In the genomic region with DNA sequence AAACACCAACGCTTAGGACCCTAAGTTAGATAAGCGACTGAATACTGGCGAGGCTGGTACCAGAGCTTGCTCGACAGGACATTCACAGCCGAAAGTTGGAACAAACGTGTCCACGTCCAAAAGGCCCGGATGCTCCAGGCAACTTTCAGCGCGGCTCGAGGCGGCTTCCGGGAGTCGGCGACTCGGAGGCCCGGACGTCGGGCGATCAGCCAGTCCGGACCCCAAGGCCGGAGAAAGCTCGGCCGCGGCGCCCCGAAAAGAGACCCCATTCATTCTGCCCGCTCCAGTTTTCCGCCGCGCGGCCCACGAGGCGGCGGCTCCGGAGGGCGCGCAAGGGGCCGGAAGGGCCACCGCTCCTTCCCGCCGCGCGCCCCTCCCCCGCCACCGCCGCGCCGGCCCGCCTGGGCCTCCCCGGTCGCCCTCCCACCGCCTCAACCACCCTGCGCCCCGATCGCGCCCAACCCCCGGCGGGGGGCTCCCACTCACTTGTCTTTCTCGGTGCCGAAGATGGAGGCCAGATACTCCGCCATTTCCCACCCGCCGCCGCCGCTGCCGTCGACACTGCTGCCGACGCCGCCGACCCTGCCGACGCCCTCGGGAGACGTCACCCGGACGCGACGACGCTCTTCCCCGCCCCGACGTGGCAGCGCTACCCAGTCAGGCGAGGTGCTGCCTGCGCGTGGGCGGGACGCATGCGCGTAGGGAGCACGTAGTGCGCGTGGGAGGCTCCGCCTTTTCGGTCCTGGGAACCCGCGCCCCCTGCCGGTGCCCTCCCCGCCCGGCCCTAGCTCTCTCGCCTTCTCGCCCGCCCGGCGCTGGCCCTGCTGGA, we compare ENCODE assay signal across 8 cellular contexts. TPM values are rescaled to one million over a fixed set of nuclear protein-coding genes. Genes with fewer than 3 reads are reported as not detected.
DNase-seq lines count a peak whose midpoint lies in the region; ATAC-seq and TF ChIP-seq lines count a peak whose summit lies in the region.
"Not testable (repeated sequence)": the region's sequence is repeated elsewhere in the genome, so short reads cannot be mapped to it uniquely, and the experiment has no call there.

A gene with protein sequence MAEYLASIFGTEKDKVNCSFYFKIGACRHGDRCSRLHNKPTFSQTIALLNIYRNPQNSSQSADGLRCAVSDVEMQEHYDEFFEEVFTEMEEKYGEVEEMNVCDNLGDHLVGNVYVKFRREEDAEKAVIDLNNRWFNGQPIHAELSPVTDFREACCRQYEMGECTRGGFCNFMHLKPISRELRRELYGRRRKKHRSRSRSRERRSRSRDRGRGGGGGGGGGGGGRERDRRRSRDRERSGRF (minus strand): TSS at position 606 of the 829 bp plus-strand sequence. CDS start 76 bp downstream, at position 530.

- H2AFZ ChIP-seq in PC-3 (ENCODE audit: low read length): not testable (repeated sequence)

- not testable (repeated sequence) for H4K20me1 ChIP-seq in PC-3 (ENCODE audit: low read length)

- H3K4me3 ChIP-seq in PC-3 (ENCODE audit: low read length): peak within 1 kb of the TSS; percentile 58
- H3K4me3 ChIP-seq in esophagus muscularis mucosa: peak within 1 kb of the TSS in 3 of 4 donors; percentile 66 to 69 (median 67)

- intact Hi-C loops in PC-3 (cut with micrococcal nuclease); esophagus muscularis mucosa (cut with DNase I): not testable (repeated sequence)

- ATAC-seq in GM19372 (IDR thresholded peaks at IDR 0.05; ENCODE audit: low read depth, unreplicated experiment) (peak; percentile 74), HG03025 (IDR thresholded peaks at IDR 0.05; ENCODE audit: low FRiP score, unreplicated experiment) (peak; percentile 72), PC-3 (peak; percentile 98)

- H3K9ac ChIP-seq in PC-3 (ENCODE audit: low read length): peak within 1 kb of the TSS; percentile 65

- not testable (repeated sequence) for H3K27me3 ChIP-seq in PC-3 (ENCODE audit: low read length); esophagus muscularis mucosa

- not testable (repeated sequence) for H3K9me3 ChIP-seq in PC-3 (ENCODE audit: low read length); esophagus muscularis mucosa

- CTCF ChIA-PET in PC-3 (lab: Charles Lee): not testable (repeated sequence)

- not testable (repeated sequence) for TF ChIP-seq EP300 in esophagus muscularis mucosa (IDR thresholded peaks at IDR 0.05)

- not testable (repeated sequence) for H3K4me2 ChIP-seq in PC-3 (ENCODE audit: low read length)

- TF ChIP-seq CTCF in PC-3 (conservative IDR thresholded peaks at IDR 0.05; ENCODE audit: low read depth, low read length); esophagus muscularis mucosa (IDR thresholded peaks at IDR 0.05): not testable (repeated sequence)

- no CpG with 5 or more reads among the region's 107 CpGs for WGBS in esophagus muscularis mucosa

- not testable (repeated sequence) for H3K36me3 ChIP-seq in PC-3 (ENCODE audit: low read depth, low read length); esophagus muscularis mucosa

- H3F3A ChIP-seq in PC-3 (ENCODE audit: low read length, unreplicated experiment): not testable (repeated sequence)

- TF ChIP-seq POLR2A in esophagus muscularis mucosa (IDR thresholded peaks at IDR 0.05; ENCODE audit: low read depth): not testable (repeated sequence)

- peak; percentile 4 for DNase-seq in AG08396 (ENCODE audit: low spot score)
- DNase-seq in PC-3: peak; percentile 0
- DNase-seq in activated naive CD4-positive, alpha-beta T cell treated with Interleukin-2 at 50 U/mL for 16 hours: peak; percentile 71
- not testable (repeated sequence) for DNase-seq in esophagus muscularis mucosa (ENCODE audit: extremely low spot score)
- peak; percentile 1 for DNase-seq in medulla oblongata (ENCODE audit: extremely low spot score)
- DNase-seq in stimulated activated CD4-positive, alpha-beta T cell treated with anti-CD3 and anti-CD28 coated beads, Interleukin-12 subunit alpha, Interleukin-12 subunit beta, amount 100 ng/mL, for 48 hours (ENCODE audit: low read depth in 2 of 3, low spot score in 1 of 3): peak in 2 of 3 donors; percentile 53 to 71

- H3K9me2 ChIP-seq in PC-3 (replicated peaks; ENCODE audit: low read length): not testable (repeated sequence)

- POLR2A ChIA-PET in PC-3 (lab: Charles Lee; ENCODE audit: unreplicated experiment): not testable (repeated sequence)

- H3K27ac ChIP-seq in PC-3 (ENCODE audit: low read length): not testable (repeated sequence)
- H3K27ac ChIP-seq in esophagus muscularis mucosa (replicated peaks in 1 of 4): peak within 1 kb of the TSS in 3 of 4 donors; percentile 72 to 88 (median 82)

- BruUV-seq in PC-3 (replicated peaks; lab: Mats Ljungman, UMichigan): TSS peak; percentile 17

- not testable (repeated sequence) for H3K4me1 ChIP-seq in PC-3 (ENCODE audit: insufficient read depth, low read length); esophagus muscularis mucosa

- H3K79me2 ChIP-seq in PC-3 (ENCODE audit: low read length): not testable (repeated sequence)

RNA-seq across cellular contexts. Expression of the gene that starts here (rescaled TPM):
- total RNA-seq in PC-3 (2014; rRNA removed) (43.4 and 49.3 TPM in 2 replicates), esophagus muscularis mucosa (10 to 100 TPM; 39.0 to 50.1 (median 45.1) TPM)
